In genomic region chr12:91422107-91422506, GRCh38 we compare ENCODE assay signal across 16 cellular contexts.
"Had no signal": no experiment of that assay in that cellular context is flagged by ENCODE, and none has a peak within 500 bp of the region (broad histone marks: within the 10 kb centered on the region; RNA-seq: fewer than 3 reads in every experiment).

No MANE protein-coding gene starts in this region.

- H3K27me3 ChIP-seq: gastrocnemius medialis, heart right ventricle, ovary had no signal

- H3K36me3 ChIP-seq: gastrocnemius medialis, heart right ventricle, ovary had no signal

- H3K27ac Mint-ChIP-seq: activated CD4-positive, alpha-beta T cell treated with anti-CD3 and anti-CD28 coated beads, Interleukin-2, amount 10 ng/mL, durations not matched to agents 24 days and 14 days; stimulated activated naive CD8-positive, alpha-beta T cell treated with anti-CD3 and anti-CD28 coated beads, Interleukin-15, Interleukin-2, amounts not matched to agents 100 ng/mL and 50 ng/mL, for 24 hours had no signal

- H3K36me3 Mint-ChIP-seq: WTC11 had no signal

- DNase-seq: activated CD8-positive, alpha-beta memory T cell treated with anti-CD3 and anti-CD28 coated beads for 24 hours; activated naive CD4-positive, alpha-beta T cell treated with Interleukin-2 at 50 U/mL for 16 hours; effector memory CD4-positive, alpha-beta T cell; gastrocnemius medialis; heart right ventricle; left ventricle myocardium superior; mesenchymal stem cell; ovary; stimulated activated CD4-positive, alpha-beta T cell treated with anti-CD3 and anti-CD28 coated beads, Interleukin-15, amount 100 ng/mL, for 24 hours; stimulated activated CD4-positive, alpha-beta T cell treated with anti-CD3 and anti-CD28 coated beads, Interleukin-4, amount 100 ng/mL, for 24 hours; T1000 had no signal

- H3K27ac ChIP-seq: epithelial cell of prostate, gastrocnemius medialis, heart right ventricle, ovary had no signal

- H3K4me1 ChIP-seq: gastrocnemius medialis, heart right ventricle had no signal

- FAIRE-seq: keratinocyte had no signal

- H3K9me3 Mint-ChIP-seq: activated CD4-positive, alpha-beta T cell treated with anti-CD3 and anti-CD28 coated beads, Interleukin-2, amount 10 ng/mL, durations not matched to agents 24 days and 14 days; stimulated activated naive CD8-positive, alpha-beta T cell treated with anti-CD3 and anti-CD28 coated beads, Interleukin-15, Interleukin-2, amounts not matched to agents 100 ng/mL and 50 ng/mL, for 24 hours had no signal

- H3K4me3 ChIP-seq: gastrocnemius medialis, heart right ventricle, ovary had no signal

- H3K4me1 Mint-ChIP-seq: activated CD4-positive, alpha-beta T cell treated with anti-CD3 and anti-CD28 coated beads, Interleukin-2, amount 10 ng/mL, durations not matched to agents 24 days and 14 days had no signal

- H3K9me3 ChIP-seq: gastrocnemius medialis, heart right ventricle, ovary had no signal

- H3K4me3 Mint-ChIP-seq: activated CD4-positive, alpha-beta T cell treated with anti-CD3 and anti-CD28 coated beads, Interleukin-2, amount 10 ng/mL, durations not matched to agents 24 days and 14 days; stimulated activated naive CD8-positive, alpha-beta T cell treated with anti-CD3 and anti-CD28 coated beads, Interleukin-15, Interleukin-2, amounts not matched to agents 100 ng/mL and 50 ng/mL, for 24 hours; WTC11 had no signal
